Comparison of ENCODE assay signal across 12 cellular contexts in the genomic region with DNA sequence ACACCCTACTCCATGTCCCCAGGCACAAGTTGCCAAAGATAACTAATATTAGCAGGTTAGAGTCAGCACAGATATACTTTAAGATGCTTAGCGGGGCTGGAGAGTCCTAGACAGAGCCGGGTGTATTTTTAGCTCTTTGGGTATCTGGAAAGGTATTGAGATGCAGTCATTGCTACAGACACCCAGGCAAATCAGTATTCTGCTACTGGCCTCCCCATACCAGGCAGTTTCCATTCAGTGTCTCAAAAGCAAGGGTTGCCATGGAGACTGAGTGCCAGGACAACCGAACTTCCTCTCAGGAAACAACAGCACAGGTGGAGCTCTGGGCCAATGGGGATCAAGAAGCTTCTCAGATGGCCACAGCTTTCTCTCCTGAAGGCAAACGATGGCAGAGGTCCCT. TPM values are rescaled to one million over a fixed set of nuclear protein-coding genes. Genes with fewer than 3 reads are reported as not detected.
A peak's percentile ranks its signal among the peaks of the same experiment; 100 is the strongest.
DNase-seq lines count a peak whose midpoint lies in the region; ATAC-seq and TF ChIP-seq lines count a peak whose summit lies in the region.
"Had no signal": no experiment of that assay in that cellular context is flagged by ENCODE, and none has a peak within 500 bp of the region (broad histone marks: within the 10 kb centered on the region; RNA-seq: fewer than 3 reads in every experiment).

No MANE protein-coding gene starts in this region.

- peaks cover 0 to 2% of the 10 kb centered on the region in 2 donors for H3K9me3 Mint-ChIP-seq in stimulated activated naive B cell treated with anti-CD40 and anti-IgM and Interleukin-4, amounts not matched to agents 10 μg/mL and 1 μg/mL and 100 μg/mL, for 72 hours
- H3K9me3 Mint-ChIP-seq: activated T-cell treated with anti-CD3 and anti-CD28 coated beads, Interleukin-2, amount 50 U/mL, for 24 hours; T-helper 1 cell treated with Interleukin-12 subunit alpha and Interleukin-12 subunit beta and Interleukin-4 antibody, amounts not matched to agents 30 μg/mL and 1 μg/mL, for 36 hours had no signal

- intact Hi-C loops in Right ventricle myocardium superior (cut with DNase I) = no loop called here
- intact Hi-C loops in cardiac septum (cut with DNase I) = no loop called here

- H3K36me3 Mint-ChIP-seq in stimulated activated naive B cell treated with anti-CD40 and anti-IgM and Interleukin-4, amounts not matched to agents 10 μg/mL and 1 μg/mL and 100 μg/mL, for 72 hours = no peaks in the 10 kb centered on the region

- peak; percentile 48 for ATAC-seq in Right ventricle myocardium superior (ENCODE audit: poor library complexity)
- peak; percentile 54 to 76 for ATAC-seq in stimulated activated naive B cell treated with anti-CD40 and anti-IgM and Interleukin-4, amounts not matched to agents 10 μg/mL and 1 μg/mL and 100 μg/mL, for 72 hours (replicated peaks)
- no peak for ATAC-seq in GM19395 (IDR thresholded peaks at IDR 0.05; ENCODE audit: unreplicated experiment)
- ATAC-seq: gastroesophageal sphincter had no signal

- H3K27me3 Mint-ChIP-seq in stimulated activated naive B cell treated with anti-CD40 and anti-IgM and Interleukin-4, amounts not matched to agents 10 μg/mL and 1 μg/mL and 100 μg/mL, for 72 hours = no peaks in the 10 kb centered on the region

- DNase-seq in Right ventricle myocardium superior (no peak), cardiac septum (ENCODE audit: low spot score) (no peak), NCI-H748 treated with DMSO at 0.1 percent for 48 hours (lab: John Stamatoyannopoulos, UW) (peak; percentile 19), fibroblast of pulmonary artery (ENCODE audit: low read depth) (peak; percentile 18), OCI-M1 (lab: John Stamatoyannopoulos, UW) (no peak), NCI-H82 treated with DMSO at 0.1 percent for 48 hours (lab: John Stamatoyannopoulos, UW; ENCODE audit: unreplicated experiment) (no peak)
- no peak for DNase-seq in stimulated activated naive B cell treated with anti-CD40 and anti-IgM and Interleukin-4, amounts not matched to agents 10 μg/mL and 1 μg/mL and 100 μg/mL, for 72 hours
- DNase-seq: activated T-cell treated with anti-CD3 and anti-CD28 coated beads, Interleukin-2, amount 50 U/mL, for 24 hours; testis had no signal

- H3K4me3 Mint-ChIP-seq in stimulated activated naive B cell treated with anti-CD40 and anti-IgM and Interleukin-4, amounts not matched to agents 10 μg/mL and 1 μg/mL and 100 μg/mL, for 72 hours = no peak overlapping the region
- H3K4me3 Mint-ChIP-seq: activated T-cell treated with anti-CD3 and anti-CD28 coated beads, Interleukin-2, amount 50 U/mL, for 24 hours; T-helper 1 cell treated with Interleukin-12 subunit alpha and Interleukin-12 subunit beta and Interleukin-4 antibody, amounts not matched to agents 30 μg/mL and 1 μg/mL, for 36 hours had no signal

- H3K4me3 ChIP-seq in fibroblast of pulmonary artery (replicated peaks; ENCODE audit: low read depth, low read length) = no peak overlapping the region
- H3K4me3 ChIP-seq: gastroesophageal sphincter, testis had no signal

- peaks cover 6 to 17% of the 10 kb centered on the region in 2 donors for H3K4me1 Mint-ChIP-seq in stimulated activated naive B cell treated with anti-CD40 and anti-IgM and Interleukin-4, amounts not matched to agents 10 μg/mL and 1 μg/mL and 100 μg/mL, for 72 hours

- TF ChIP-seq CTCF in fibroblast of pulmonary artery (IDR thresholded peaks at IDR 0.05; ENCODE audit: low read length, missing control alignments) = no peak

- no peak overlapping the region for H3K27ac Mint-ChIP-seq in stimulated activated naive B cell treated with anti-CD40 and anti-IgM and Interleukin-4, amounts not matched to agents 10 μg/mL and 1 μg/mL and 100 μg/mL, for 72 hours
- H3K27ac Mint-ChIP-seq: activated T-cell treated with anti-CD3 and anti-CD28 coated beads, Interleukin-2, amount 50 U/mL, for 24 hours; T-helper 1 cell treated with Interleukin-12 subunit alpha and Interleukin-12 subunit beta and Interleukin-4 antibody, amounts not matched to agents 30 μg/mL and 1 μg/mL, for 36 hours had no signal

RNA-seq across cellular contexts. Expression of gene KCNC4, which starts 45.3 kb away (rescaled TPM):
- 4.2 TPM for total RNA-seq in Right ventricle myocardium superior
- total RNA-seq in cardiac septum = 16.6 TPM

Comparison
In these comparisons a context has a peak if more than half of its experiments do, and no peak if none do; other contexts are left out.
1. DNase-seq: peak in NCI-H748 treated with DMSO at 0.1 percent for 48 hours (single experiment) and fibroblast of pulmonary artery (single experiment); none in Right ventricle myocardium superior (single experiment), cardiac septum (single experiment), stimulated activated naive B cell treated with anti-CD40 and anti-IgM and Interleukin-4, amounts not matched to agents 10 μg/mL and 1 μg/mL and 100 μg/mL, for 72 hours (single experiment), OCI-M1 (single experiment) and NCI-H82 treated with DMSO at 0.1 percent for 48 hours (single experiment).